In genomic region chr4:8403173-8403753, GRCh38 we compare ENCODE assay signal across 9 cellular contexts. TPM values are rescaled to one million over a fixed set of nuclear protein-coding genes. Genes with fewer than 3 reads are reported as not detected.
DNase-seq lines count a peak whose midpoint lies in the region; ATAC-seq, FAIRE-seq and TF ChIP-seq lines count a peak whose summit lies in the region.
"Had no signal": no experiment of that assay in that cellular context is flagged by ENCODE, and none has a peak within 500 bp of the region (broad histone marks: within the 10 kb centered on the region; RNA-seq: fewer than 3 reads in every experiment).

No MANE protein-coding gene starts in this region.

- no peaks in the 10 kb centered on the region for H3K9me2 ChIP-seq in DOHH2 (replicated peaks; ENCODE audit: control insufficient read depth, low read length)

- H4K20me1 ChIP-seq in DOHH2 (ENCODE audit: control insufficient read depth, insufficient read depth, low read depth, low read length) = no peaks in the 10 kb centered on the region
- peaks cover 50% of the 10 kb centered on the region for H4K20me1 ChIP-seq in astrocyte (ENCODE audit: insufficient read depth, low read length)

- H2AFZ ChIP-seq in astrocyte (ENCODE audit: low read depth, low read length) = no peak overlapping the region

- TF ChIP-seq CTCF in DOHH2 (IDR thresholded peaks at IDR 0.05; ENCODE audit: low read depth, low read length, poor library complexity, severe bottlenecking) = peak; percentile 95
- peak; percentile 87 for TF ChIP-seq CTCF in LNCaP clone FGC (IDR thresholded peaks at IDR 0.05; ENCODE audit: control insufficient read depth, extremely low read depth, insufficient read depth)
- peak; percentile 86 for TF ChIP-seq CTCF in astrocyte (IDR thresholded peaks at IDR 0.05; ENCODE audit: insufficient read depth, low read depth, low read length)
- peak; percentile 79 to 95 for TF ChIP-seq CTCF in right atrium auricular region (IDR thresholded peaks at IDR 0.05)

- H3K27me3 Mint-ChIP-seq in astrocyte (ENCODE audit: low read depth, unreplicated experiment) = no peaks in the 10 kb centered on the region
- H3K27me3 Mint-ChIP-seq: activated naive CD8-positive, alpha-beta T cell had no signal

- H3K4me1 Mint-ChIP-seq in astrocyte (ENCODE audit: low read depth, unreplicated experiment) = no peaks in the 10 kb centered on the region

- FAIRE-seq in astrocyte (lab: Jason Lieb, UNC) = no peak

- peaks cover 27% of the 10 kb centered on the region for H3K36me3 Mint-ChIP-seq in astrocyte (ENCODE audit: low read depth, unreplicated experiment)
- H3K36me3 Mint-ChIP-seq: activated naive CD8-positive, alpha-beta T cell had no signal

- peaks cover 6% of the 10 kb centered on the region; the same call in 1 of the 2 replicates for H3F3A ChIP-seq in DOHH2 (ENCODE audit: control insufficient read depth, insufficient read depth)

- no peaks in the 10 kb centered on the region for H3K9me3 ChIP-seq in DOHH2 (ENCODE audit: control insufficient read depth, insufficient read depth, low read length)
- H3K9me3 ChIP-seq in astrocyte (ENCODE audit: insufficient read depth, low read depth, low read length) = no peaks in the 10 kb centered on the region
- no peaks in the 10 kb centered on the region for H3K9me3 ChIP-seq in right atrium auricular region

- H3K36me3 ChIP-seq in DOHH2 (ENCODE audit: control insufficient read depth, low read length) (0 out of 2 replicates have a peak, but pooled peaks cover 4% of the 10 kb centered on the region), astrocyte (ENCODE audit: insufficient read depth, low read length) (peaks cover 2% of the 10 kb centered on the region), right atrium auricular region (peaks cover 69% of the 10 kb centered on the region)

- ATAC-seq in HG03139 (IDR thresholded peaks at IDR 0.05; ENCODE audit: unreplicated experiment) = no peak

- H3K9me3 Mint-ChIP-seq in astrocyte (ENCODE audit: unreplicated experiment) = no peaks in the 10 kb centered on the region

- H3K27me3 ChIP-seq in DOHH2 (ENCODE audit: control insufficient read depth, low read length) (no peaks in the 10 kb centered on the region), astrocyte (ENCODE audit: insufficient read depth, low read length) (no peaks in the 10 kb centered on the region), right atrium auricular region (no peaks in the 10 kb centered on the region)

- H3K27ac ChIP-seq in DOHH2 (ENCODE audit: low read depth, low read length) (no peak overlapping the region), astrocyte (ENCODE audit: low read depth, low read length) (no peak overlapping the region), right atrium auricular region (peak overlapping the region; percentile 65 to 72)

- peak overlapping the region; percentile 53 for H3K27ac Mint-ChIP-seq in astrocyte (ENCODE audit: unreplicated experiment)
- H3K27ac Mint-ChIP-seq: activated naive CD8-positive, alpha-beta T cell had no signal

- H3K9ac ChIP-seq in astrocyte (ENCODE audit: low read length) = no peak overlapping the region

- no peak overlapping the region for H3K4me3 Mint-ChIP-seq in astrocyte (ENCODE audit: unreplicated experiment)
- H3K4me3 Mint-ChIP-seq: activated naive CD8-positive, alpha-beta T cell had no signal

- H3K4me3 ChIP-seq in DOHH2 (ENCODE audit: low read length) = no peak overlapping the region
- H3K4me3 ChIP-seq in LNCaP clone FGC (ENCODE audit: low read depth, low read length) = no peak overlapping the region
- H3K4me3 ChIP-seq in astrocyte (ENCODE audit: insufficient read depth, low read depth, low read length) = no peak overlapping the region
- no peak overlapping the region for H3K4me3 ChIP-seq in right atrium auricular region

- no peak for DNase-seq in LNCaP clone FGC (ENCODE audit: low read depth)
- peak; percentile 79 for DNase-seq in SKM-1 treated with dmso at 0.1 percent for 144 hours (lab: John Stamatoyannopoulos, UW; ENCODE audit: unreplicated experiment)
- DNase-seq in astrocyte (ENCODE audit: low read depth) = peak; percentile 39
- peak; percentile 92 for DNase-seq in right atrium auricular region (ENCODE audit: low spot score)
- DNase-seq in renal cortical epithelial cell (ENCODE audit: low read depth) = peak; percentile 40
- no peak for DNase-seq in SHP77 (lab: John Stamatoyannopoulos, UW)

- H3K4me1 ChIP-seq in DOHH2 (ENCODE audit: control insufficient read depth, low read length) (peaks cover 37% of the 10 kb centered on the region), astrocyte (ENCODE audit: insufficient read depth, low read length) (no peaks in the 10 kb centered on the region), right atrium auricular region (peaks cover 0 to 41% of the 10 kb centered on the region in 2 donors)

- H3K79me2 ChIP-seq in DOHH2 (ENCODE audit: control insufficient read depth, low read length) (no peaks in the 10 kb centered on the region), astrocyte (ENCODE audit: insufficient read depth, low read length) (no peaks in the 10 kb centered on the region)

- H3K4me2 ChIP-seq in DOHH2 (ENCODE audit: low read length) = no peak overlapping the region
- no peak overlapping the region for H3K4me2 ChIP-seq in astrocyte (ENCODE audit: low read length)

RNA-seq across cellular contexts. Expression of gene ACOX3, which starts 37.3 kb away (rescaled TPM):
- 45.6 and 54.6 TPM in 2 replicates for total RNA-seq in astrocyte
- 10 to 100 TPM; 66.9 to 68.8 TPM for total RNA-seq in right atrium auricular region
- total RNA-seq in renal cortical epithelial cell = 25.0 and 41.5 TPM in 2 replicates

RNA-seq across cellular contexts. Expression of gene TRMT44, which starts 37.3 kb away (rescaled TPM):
- total RNA-seq in astrocyte = 12.2 and 18.0 TPM in 2 replicates
- total RNA-seq in right atrium auricular region = 10 to 100 TPM; 10.5 to 11.4 TPM
- 8.7 and 14.5 TPM in 2 replicates for total RNA-seq in renal cortical epithelial cell

Comparison
In these comparisons a context has a peak if more than half of its experiments do, and no peak if none do; other contexts are left out.
1. H3K27ac ChIP-seq: peak in right atrium auricular region (2 of 2); none in DOHH2 (single experiment) and astrocyte (single experiment).
2. DNase-seq: peak in SKM-1 treated with dmso at 0.1 percent for 144 hours (single experiment), astrocyte (single experiment), right atrium auricular region (single experiment) and renal cortical epithelial cell (single experiment); none in LNCaP clone FGC (single experiment) and SHP77 (0 of 2).
3. Peak in every context shown above with its lines, with median percentiles within 50 percentile points of each other: CTCF ChIP-seq.